ENCODE assay signal across 1 cellular context in the genomic region with DNA sequence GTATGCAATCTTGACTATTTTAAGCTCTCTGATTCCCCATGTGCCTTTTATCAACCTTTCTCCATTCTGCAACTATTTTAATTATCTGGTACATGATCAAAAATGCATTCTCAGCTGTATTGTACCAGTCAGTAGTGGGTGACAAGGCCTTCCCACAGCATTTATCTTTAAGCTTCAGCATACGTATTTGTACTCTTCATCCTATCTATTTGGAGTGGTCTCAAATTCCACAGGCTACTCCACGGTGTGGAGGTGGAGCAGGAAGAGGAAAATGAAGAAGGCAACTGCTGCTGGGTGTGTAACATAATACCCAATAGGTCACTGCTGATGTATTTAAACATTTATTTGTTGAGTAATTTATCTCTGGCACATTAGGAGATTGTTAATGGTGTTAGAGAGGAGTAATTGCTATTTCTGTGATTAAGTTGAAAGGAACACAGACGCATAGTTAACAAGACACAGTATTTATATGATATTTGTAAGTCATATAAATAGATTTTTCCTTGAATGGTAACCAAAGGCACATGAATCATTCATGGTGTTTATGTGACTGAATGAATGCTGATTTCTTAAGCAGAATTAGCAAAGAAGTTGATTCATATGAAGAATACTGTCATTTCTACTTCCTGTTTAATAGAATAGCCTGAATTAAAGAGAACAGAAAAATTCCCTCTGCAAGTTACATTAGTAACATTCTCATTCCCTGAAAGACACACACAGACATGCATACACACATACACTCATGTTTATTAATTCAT.
TF ChIP-seq lines count a peak whose summit lies in the region.

No MANE protein-coding gene starts in this region.

TF ChIP-seq in GM12878, 131 proteins besides CTCF, POLR2A, EP300 and RAD21:
- TF ChIP-seq, protein P1, sequence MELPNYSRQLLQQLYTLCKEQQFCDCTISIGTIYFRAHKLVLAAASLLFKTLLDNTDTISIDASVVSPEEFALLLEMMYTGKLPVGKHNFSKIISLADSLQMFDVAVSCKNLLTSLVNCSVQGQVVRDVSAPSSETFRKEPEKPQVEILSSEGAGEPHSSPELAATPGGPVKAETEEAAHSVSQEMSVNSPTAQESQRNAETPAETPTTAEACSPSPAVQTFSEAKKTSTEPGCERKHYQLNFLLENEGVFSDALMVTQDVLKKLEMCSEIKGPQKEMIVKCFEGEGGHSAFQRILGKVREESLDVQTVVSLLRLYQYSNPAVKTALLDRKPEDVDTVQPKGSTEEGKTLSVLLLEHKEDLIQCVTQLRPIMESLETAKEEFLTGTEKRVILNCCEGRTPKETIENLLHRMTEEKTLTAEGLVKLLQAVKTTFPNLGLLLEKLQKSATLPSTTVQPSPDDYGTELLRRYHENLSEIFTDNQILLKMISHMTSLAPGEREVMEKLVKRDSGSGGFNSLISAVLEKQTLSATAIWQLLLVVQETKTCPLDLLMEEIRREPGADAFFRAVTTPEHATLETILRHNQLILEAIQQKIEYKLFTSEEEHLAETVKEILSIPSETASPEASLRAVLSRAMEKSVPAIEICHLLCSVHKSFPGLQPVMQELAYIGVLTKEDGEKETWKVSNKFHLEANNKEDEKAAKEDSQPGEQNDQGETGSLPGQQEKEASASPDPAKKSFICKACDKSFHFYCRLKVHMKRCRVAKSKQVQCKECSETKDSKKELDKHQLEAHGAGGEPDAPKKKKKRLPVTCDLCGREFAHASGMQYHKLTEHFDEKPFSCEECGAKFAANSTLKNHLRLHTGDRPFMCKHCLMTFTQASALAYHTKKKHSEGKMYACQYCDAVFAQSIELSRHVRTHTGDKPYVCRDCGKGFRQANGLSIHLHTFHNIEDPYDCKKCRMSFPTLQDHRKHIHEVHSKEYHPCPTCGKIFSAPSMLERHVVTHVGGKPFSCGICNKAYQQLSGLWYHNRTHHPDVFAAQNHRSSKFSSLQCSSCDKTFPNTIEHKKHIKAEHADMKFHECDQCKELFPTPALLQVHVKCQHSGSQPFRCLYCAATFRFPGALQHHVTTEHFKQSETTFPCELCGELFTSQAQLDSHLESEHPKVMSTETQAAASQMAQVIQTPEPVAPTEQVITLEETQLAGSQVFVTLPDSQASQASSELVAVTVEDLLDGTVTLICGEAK (IDR thresholded peaks at IDR 0.05; ENCODE audit: borderline replicate concordance) = no peak
- TF ChIP-seq SREBF2 (IDR thresholded peaks at IDR 0.05; ENCODE audit: low read length) (no peak), ZNF24 (IDR thresholded peaks at IDR 0.05) (0 out of 2 replicates have a peak, but pooled peaks have one; percentile 24), CBFB (IDR thresholded peaks at IDR 0.05; ENCODE audit: low read depth) (no peak), MEF2B (IDR thresholded peaks at IDR 0.05; ENCODE audit: partially characterized antibody, poor library complexity, severe bottlenecking) (peak; percentile 19), NFYA (IDR thresholded peaks at IDR 0.05; ENCODE audit: borderline replicate concordance, low read depth, low read length) (no peak), ETV6 (conservative IDR thresholded peaks at IDR 0.05 in 1 of 2, IDR thresholded peaks at IDR 0.05 in 1 of 2; ENCODE audit: borderline replicate concordance in 1 of 2, low read depth in 1 of 2) (peak in 1 of 2 experiments; percentile 45; a peak in 1 of 4 replicates), SIN3A (IDR thresholded peaks at IDR 0.05; ENCODE audit: low read depth, low read length) (no peak), YBX1 (IDR thresholded peaks at IDR 0.05) (no peak), CHD4 (IDR thresholded peaks at IDR 0.05) (no peak), KLF5 (IDR thresholded peaks at IDR 0.05; ENCODE audit: partially characterized antibody) (no peak), SPI1 (IDR thresholded peaks at IDR 0.05; ENCODE audit: borderline replicate concordance, insufficient read depth, low read depth, low read length) (0 out of 2 replicates have a peak, but pooled peaks have one; percentile 8), NR2C2 (IDR thresholded peaks at IDR 0.05; ENCODE audit: borderline replicate concordance, control insufficient read depth, insufficient read length, low read depth) (no peak), FOS (IDR thresholded peaks at IDR 0.05; ENCODE audit: borderline replicate concordance, extremely low read depth, insufficient read length) (no peak), MEF2A (IDR thresholded peaks at IDR 0.05; ENCODE audit: insufficient read depth, low read depth, low read length) (0 out of 2 replicates have a peak, but pooled peaks have one; percentile 45), NFIC (IDR thresholded peaks at IDR 0.05; ENCODE audit: low read depth, low read length) (peak; percentile 81; the same call in 1 of the 2 replicates), SIX5 (IDR thresholded peaks at IDR 0.05; ENCODE audit: low read depth, low read length, severe bottlenecking) (no peak), MYC (IDR thresholded peaks at IDR 0.05; ENCODE audit: insufficient read depth, insufficient read length, insufficient replicate concordance, low read length, severe bottlenecking) (no peak), NFXL1 (IDR thresholded peaks at IDR 0.05; ENCODE audit: borderline replicate concordance) (no peak), FOXM1 (IDR thresholded peaks at IDR 0.05; ENCODE audit: low read depth, low read length) (peak; percentile 60; the same call in 1 of the 2 replicates), NBN (IDR thresholded peaks at IDR 0.05) (no peak), IRF4 (IDR thresholded peaks at IDR 0.05; ENCODE audit: low read depth, low read length) (no peak), SP1 (IDR thresholded peaks at IDR 0.05; ENCODE audit: low read depth, low read length) (no peak), JUNB (IDR thresholded peaks at IDR 0.05) (peak; percentile 92), CREM (IDR thresholded peaks at IDR 0.05; ENCODE audit: low read depth) (0 out of 2 replicates have a peak, but pooled peaks have one; percentile 32), ZSCAN29 (IDR thresholded peaks at IDR 0.05) (no peak), ZBED1 (IDR thresholded peaks at IDR 0.05; ENCODE audit: borderline replicate concordance) (0 out of 2 replicates have a peak, but pooled peaks have one; percentile 30)
- TF ChIP-seq, protein P2, sequence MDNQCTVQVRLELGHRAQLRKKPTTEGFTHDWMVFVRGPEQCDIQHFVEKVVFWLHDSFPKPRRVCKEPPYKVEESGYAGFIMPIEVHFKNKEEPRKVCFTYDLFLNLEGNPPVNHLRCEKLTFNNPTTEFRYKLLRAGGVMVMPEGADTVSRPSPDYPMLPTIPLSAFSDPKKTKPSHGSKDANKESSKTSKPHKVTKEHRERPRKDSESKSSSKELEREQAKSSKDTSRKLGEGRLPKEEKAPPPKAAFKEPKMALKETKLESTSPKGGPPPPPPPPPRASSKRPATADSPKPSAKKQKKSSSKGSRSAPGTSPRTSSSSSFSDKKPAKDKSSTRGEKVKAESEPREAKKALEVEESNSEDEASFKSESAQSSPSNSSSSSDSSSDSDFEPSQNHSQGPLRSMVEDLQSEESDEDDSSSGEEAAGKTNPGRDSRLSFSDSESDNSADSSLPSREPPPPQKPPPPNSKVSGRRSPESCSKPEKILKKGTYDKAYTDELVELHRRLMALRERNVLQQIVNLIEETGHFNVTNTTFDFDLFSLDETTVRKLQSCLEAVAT (IDR thresholded peaks at IDR 0.05) = no peak
- TF ChIP-seq, protein P3, sequence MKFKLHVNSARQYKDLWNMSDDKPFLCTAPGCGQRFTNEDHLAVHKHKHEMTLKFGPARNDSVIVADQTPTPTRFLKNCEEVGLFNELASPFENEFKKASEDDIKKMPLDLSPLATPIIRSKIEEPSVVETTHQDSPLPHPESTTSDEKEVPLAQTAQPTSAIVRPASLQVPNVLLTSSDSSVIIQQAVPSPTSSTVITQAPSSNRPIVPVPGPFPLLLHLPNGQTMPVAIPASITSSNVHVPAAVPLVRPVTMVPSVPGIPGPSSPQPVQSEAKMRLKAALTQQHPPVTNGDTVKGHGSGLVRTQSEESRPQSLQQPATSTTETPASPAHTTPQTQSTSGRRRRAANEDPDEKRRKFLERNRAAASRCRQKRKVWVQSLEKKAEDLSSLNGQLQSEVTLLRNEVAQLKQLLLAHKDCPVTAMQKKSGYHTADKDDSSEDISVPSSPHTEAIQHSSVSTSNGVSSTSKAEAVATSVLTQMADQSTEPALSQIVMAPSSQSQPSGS (IDR thresholded peaks at IDR 0.05; ENCODE audit: low read length) = peak; percentile 71
- TF ChIP-seq, protein P4, sequence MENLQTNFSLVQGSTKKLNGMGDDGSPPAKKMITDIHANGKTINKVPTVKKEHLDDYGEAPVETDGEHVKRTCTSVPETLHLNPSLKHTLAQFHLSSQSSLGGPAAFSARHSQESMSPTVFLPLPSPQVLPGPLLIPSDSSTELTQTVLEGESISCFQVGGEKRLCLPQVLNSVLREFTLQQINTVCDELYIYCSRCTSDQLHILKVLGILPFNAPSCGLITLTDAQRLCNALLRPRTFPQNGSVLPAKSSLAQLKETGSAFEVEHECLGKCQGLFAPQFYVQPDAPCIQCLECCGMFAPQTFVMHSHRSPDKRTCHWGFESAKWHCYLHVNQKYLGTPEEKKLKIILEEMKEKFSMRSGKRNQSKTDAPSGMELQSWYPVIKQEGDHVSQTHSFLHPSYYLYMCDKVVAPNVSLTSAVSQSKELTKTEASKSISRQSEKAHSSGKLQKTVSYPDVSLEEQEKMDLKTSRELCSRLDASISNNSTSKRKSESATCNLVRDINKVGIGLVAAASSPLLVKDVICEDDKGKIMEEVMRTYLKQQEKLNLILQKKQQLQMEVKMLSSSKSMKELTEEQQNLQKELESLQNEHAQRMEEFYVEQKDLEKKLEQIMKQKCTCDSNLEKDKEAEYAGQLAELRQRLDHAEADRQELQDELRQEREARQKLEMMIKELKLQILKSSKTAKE (IDR thresholded peaks at IDR 0.05; ENCODE audit: low read depth, poor library complexity, severe bottlenecking) = no peak
- TF ChIP-seq, protein P5, sequence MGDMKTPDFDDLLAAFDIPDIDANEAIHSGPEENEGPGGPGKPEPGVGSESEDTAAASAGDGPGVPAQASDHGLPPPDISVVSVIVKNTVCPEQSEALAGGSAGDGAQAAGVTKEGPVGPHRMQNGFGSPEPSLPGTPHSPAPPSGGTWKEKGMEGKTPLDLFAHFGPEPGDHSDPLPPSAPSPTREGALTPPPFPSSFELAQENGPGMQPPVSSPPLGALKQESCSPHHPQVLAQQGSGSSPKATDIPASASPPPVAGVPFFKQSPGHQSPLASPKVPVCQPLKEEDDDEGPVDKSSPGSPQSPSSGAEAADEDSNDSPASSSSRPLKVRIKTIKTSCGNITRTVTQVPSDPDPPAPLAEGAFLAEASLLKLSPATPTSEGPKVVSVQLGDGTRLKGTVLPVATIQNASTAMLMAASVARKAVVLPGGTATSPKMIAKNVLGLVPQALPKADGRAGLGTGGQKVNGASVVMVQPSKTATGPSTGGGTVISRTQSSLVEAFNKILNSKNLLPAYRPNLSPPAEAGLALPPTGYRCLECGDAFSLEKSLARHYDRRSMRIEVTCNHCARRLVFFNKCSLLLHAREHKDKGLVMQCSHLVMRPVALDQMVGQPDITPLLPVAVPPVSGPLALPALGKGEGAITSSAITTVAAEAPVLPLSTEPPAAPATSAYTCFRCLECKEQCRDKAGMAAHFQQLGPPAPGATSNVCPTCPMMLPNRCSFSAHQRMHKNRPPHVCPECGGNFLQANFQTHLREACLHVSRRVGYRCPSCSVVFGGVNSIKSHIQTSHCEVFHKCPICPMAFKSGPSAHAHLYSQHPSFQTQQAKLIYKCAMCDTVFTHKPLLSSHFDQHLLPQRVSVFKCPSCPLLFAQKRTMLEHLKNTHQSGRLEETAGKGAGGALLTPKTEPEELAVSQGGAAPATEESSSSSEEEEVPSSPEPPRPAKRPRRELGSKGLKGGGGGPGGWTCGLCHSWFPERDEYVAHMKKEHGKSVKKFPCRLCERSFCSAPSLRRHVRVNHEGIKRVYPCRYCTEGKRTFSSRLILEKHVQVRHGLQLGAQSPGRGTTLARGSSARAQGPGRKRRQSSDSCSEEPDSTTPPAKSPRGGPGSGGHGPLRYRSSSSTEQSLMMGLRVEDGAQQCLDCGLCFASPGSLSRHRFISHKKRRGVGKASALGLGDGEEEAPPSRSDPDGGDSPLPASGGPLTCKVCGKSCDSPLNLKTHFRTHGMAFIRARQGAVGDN (IDR thresholded peaks at IDR 0.05) = no peak
